In the genomic region with DNA sequence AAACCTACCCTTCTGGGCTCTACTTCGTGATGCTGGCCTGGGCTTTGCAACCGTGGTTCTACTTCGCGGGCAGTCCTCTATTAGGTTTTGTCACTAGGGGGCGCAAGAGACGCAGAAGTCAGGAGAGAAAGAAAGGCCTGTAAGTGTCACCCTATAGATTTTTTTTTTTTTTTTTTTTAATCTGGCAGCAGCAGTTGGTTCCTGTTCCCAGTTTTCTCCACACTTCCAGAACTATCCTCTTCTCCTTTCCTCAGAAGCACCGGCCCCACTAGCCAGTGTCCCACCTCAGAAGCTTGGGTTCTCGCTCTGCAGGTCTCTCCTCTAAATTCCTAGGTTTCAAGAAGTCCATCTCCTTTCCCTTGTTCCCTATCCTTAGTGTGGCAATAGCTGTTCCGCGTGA, we compare ENCODE assay signal across 6 cellular contexts. TPM values are rescaled to one million over a fixed set of nuclear protein-coding genes. Genes with fewer than 3 reads are reported as not detected.
DNase-seq lines count a peak whose midpoint lies in the region; ATAC-seq, FAIRE-seq and TF ChIP-seq lines count a peak whose summit lies in the region.

No MANE protein-coding gene starts in this region.

- no peaks in the 10 kb centered on the region for H3K9me3 Mint-ChIP-seq in activated T-helper 2 cell treated with anti-CD3 and anti-CD28 coated beads, Interferon-gamma antibody, Interleukin-2, Interleukin-4, amounts not matched to agents 10 μg/mL and 5 μg/mL and 100 μg/mL, durations not matched to agents 14 hours and 24 hours and 36 hours

- no peak overlapping the region for H3K4me3 Mint-ChIP-seq in activated T-helper 2 cell treated with anti-CD3 and anti-CD28 coated beads, Interferon-gamma antibody, Interleukin-2, Interleukin-4, amounts not matched to agents 10 μg/mL and 5 μg/mL and 100 μg/mL, durations not matched to agents 14 hours and 24 hours and 36 hours (ENCODE audit: low read depth)

- no peaks in the 10 kb centered on the region for H3K4me1 ChIP-seq in right lobe of liver

- no peak for TF ChIP-seq POLR2A in GM12891 (IDR thresholded peaks at IDR 0.05; ENCODE audit: low read depth, low read length)
- TF ChIP-seq POLR2A in right lobe of liver (IDR thresholded peaks at IDR 0.05) = no peak

- no peak overlapping the region for H3K27ac ChIP-seq in right lobe of liver

- H3K4me1 Mint-ChIP-seq in activated T-helper 2 cell treated with anti-CD3 and anti-CD28 coated beads, Interferon-gamma antibody, Interleukin-2, Interleukin-4, amounts not matched to agents 10 μg/mL and 5 μg/mL and 100 μg/mL, durations not matched to agents 14 hours and 24 hours and 36 hours (ENCODE audit: low read depth) = peaks cover 2% of the 10 kb centered on the region

- TF ChIP-seq CTCF in right lobe of liver (IDR thresholded peaks at IDR 0.05) = peak; percentile 47 to 72 (median 62)

- intact Hi-C loops in activated T-helper 2 cell treated with anti-CD3 and anti-CD28 coated beads, Interferon-gamma antibody, Interleukin-2, Interleukin-4, amounts not matched to agents 10 μg/mL and 5 μg/mL and 100 μg/mL, durations not matched to agents 14 hours and 24 hours and 36 hours (cut with micrococcal nuclease) = loop anchor here (10.0 kb wide), 1 partner anchor 571 kb away; no protein-coding TSS in a partner anchor
- intact Hi-C loops in right lobe of liver (cut with DNase I) = no loop called here
- intact Hi-C loops in sciatic nerve (cut with DNase I) = no loop called here

- H3K9me3 ChIP-seq in right lobe of liver = no peaks in the 10 kb centered on the region

- H3K4me3 ChIP-seq in right lobe of liver = no peak overlapping the region

- no peak overlapping the region for H3K27ac Mint-ChIP-seq in activated T-helper 2 cell treated with anti-CD3 and anti-CD28 coated beads, Interferon-gamma antibody, Interleukin-2, Interleukin-4, amounts not matched to agents 10 μg/mL and 5 μg/mL and 100 μg/mL, durations not matched to agents 14 hours and 24 hours and 36 hours

- H3K27me3 ChIP-seq in right lobe of liver = no peaks in the 10 kb centered on the region

- DNase-seq in GM12891 (ENCODE audit: insufficient read length, low spot score) (peak; percentile 11), NCI-H2171 (lab: John Stamatoyannopoulos, UW) (peak; percentile 5), right lobe of liver (peak; percentile 33 to 59 (median 58)), sciatic nerve (ENCODE audit: low spot score) (no peak)
- DNase-seq in activated T-helper 2 cell treated with anti-CD3 and anti-CD28 coated beads, Interferon-gamma antibody, Interleukin-2, Interleukin-4, amounts not matched to agents 10 μg/mL and 5 μg/mL and 100 μg/mL, durations not matched to agents 14 hours and 24 hours and 36 hours (ENCODE audit: low spot score) = peak; percentile 35

- H3K36me3 ChIP-seq in right lobe of liver = no peaks in the 10 kb centered on the region

- no peaks in the 10 kb centered on the region for H3K36me3 Mint-ChIP-seq in activated T-helper 2 cell treated with anti-CD3 and anti-CD28 coated beads, Interferon-gamma antibody, Interleukin-2, Interleukin-4, amounts not matched to agents 10 μg/mL and 5 μg/mL and 100 μg/mL, durations not matched to agents 14 hours and 24 hours and 36 hours (ENCODE audit: low read depth)

- no peak for FAIRE-seq in GM12891 (lab: Jason Lieb, UNC)

- peak; percentile 66 to 71 (median 68) for ATAC-seq in right lobe of liver
- ATAC-seq in sciatic nerve = no peak
- ATAC-seq in HG03280 (IDR thresholded peaks at IDR 0.05; ENCODE audit: unreplicated experiment) = no peak

- WGBS in right lobe of liver (ENCODE audit: insufficient coverage, low coverage, low lambda C conversion rate, missing lambda C conversion rate) = 22% methylated on average over 10 of the region's 10 CpGs

- peaks cover 13% of the 10 kb centered on the region for H3K27me3 Mint-ChIP-seq in activated T-helper 2 cell treated with anti-CD3 and anti-CD28 coated beads, Interferon-gamma antibody, Interleukin-2, Interleukin-4, amounts not matched to agents 10 μg/mL and 5 μg/mL and 100 μg/mL, durations not matched to agents 14 hours and 24 hours and 36 hours (ENCODE audit: low read depth)

TF ChIP-seq in GM12891, 5 proteins besides CTCF, POLR2A, EP300 and RAD21:
- TF ChIP-seq TAF1 (IDR thresholded peaks at IDR 0.05; ENCODE audit: low read depth, low read length) (no peak), POLR2AphosphoS5 (IDR thresholded peaks at IDR 0.05; ENCODE audit: low read depth, low read length) (no peak), SPI1 (IDR thresholded peaks at IDR 0.05; ENCODE audit: low read depth, low read length) (no peak), PAX5 (IDR thresholded peaks at IDR 0.05; ENCODE audit: insufficient read depth, low read length, severe bottlenecking) (no peak), POU2F2 (IDR thresholded peaks at IDR 0.05; ENCODE audit: low read depth, low read length) (no peak)
TF ChIP-seq in GM12891: peak in this region for 0.

RNA-seq across cellular contexts. Expression of gene LCE2D, which starts 9.1 kb away (rescaled TPM):
- not detected for polyA plus RNA-seq in GM12891 (2012; ENCODE audit: low read depth, missing spikeins)
- total RNA-seq in activated T-helper 2 cell treated with anti-CD3 and anti-CD28 coated beads, Interferon-gamma antibody, Interleukin-2, Interleukin-4, amounts not matched to agents 10 μg/mL and 5 μg/mL and 100 μg/mL, durations not matched to agents 14 hours and 24 hours and 36 hours = not detected in 2 replicates
- not detected for total RNA-seq in right lobe of liver
- total RNA-seq in sciatic nerve = not detected

RNA-seq across cellular contexts. Expression of gene LCE2C, which starts 21.0 kb away (rescaled TPM):
- not detected for polyA plus RNA-seq in GM12891 (2012; ENCODE audit: low read depth, missing spikeins)
- total RNA-seq in activated T-helper 2 cell treated with anti-CD3 and anti-CD28 coated beads, Interferon-gamma antibody, Interleukin-2, Interleukin-4, amounts not matched to agents 10 μg/mL and 5 μg/mL and 100 μg/mL, durations not matched to agents 14 hours and 24 hours and 36 hours = not detected in 2 replicates
- total RNA-seq in right lobe of liver = not detected
- total RNA-seq in sciatic nerve = not detected

RNA-seq across cellular contexts. Expression of gene LCE3A, which starts 31.2 kb away (rescaled TPM):
- polyA plus RNA-seq in GM12891 (2012; ENCODE audit: low read depth, missing spikeins) = not detected
- total RNA-seq in activated T-helper 2 cell treated with anti-CD3 and anti-CD28 coated beads, Interferon-gamma antibody, Interleukin-2, Interleukin-4, amounts not matched to agents 10 μg/mL and 5 μg/mL and 100 μg/mL, durations not matched to agents 14 hours and 24 hours and 36 hours = not detected in 2 replicates
- total RNA-seq in right lobe of liver (not detected), sciatic nerve (not detected)

RNA-seq across cellular contexts. Expression of gene LCE2B, which starts 31.8 kb away (rescaled TPM):
- not detected for polyA plus RNA-seq in GM12891 (2012; ENCODE audit: low read depth, missing spikeins)
- not detected in 2 replicates for total RNA-seq in activated T-helper 2 cell treated with anti-CD3 and anti-CD28 coated beads, Interferon-gamma antibody, Interleukin-2, Interleukin-4, amounts not matched to agents 10 μg/mL and 5 μg/mL and 100 μg/mL, durations not matched to agents 14 hours and 24 hours and 36 hours
- not detected for total RNA-seq in right lobe of liver
- not detected for total RNA-seq in sciatic nerve

RNA-seq across cellular contexts. Expression of gene LCE3B, which starts 40.5 kb away (rescaled TPM):
- polyA plus RNA-seq in GM12891 (2012; ENCODE audit: low read depth, missing spikeins) = not detected
- total RNA-seq in activated T-helper 2 cell treated with anti-CD3 and anti-CD28 coated beads, Interferon-gamma antibody, Interleukin-2, Interleukin-4, amounts not matched to agents 10 μg/mL and 5 μg/mL and 100 μg/mL, durations not matched to agents 14 hours and 24 hours and 36 hours = not detected in 2 replicates
- total RNA-seq in right lobe of liver = not detected
- not detected for total RNA-seq in sciatic nerve

Comparison
In these comparisons a context has a peak if more than half of its experiments do, and no peak if none do; other contexts are left out.
1. ATAC-seq: peak in right lobe of liver (4 of 4); none in sciatic nerve (single experiment) and HG03280 (single experiment).